6 cellular contexts compared by ENCODE assay signal in the genomic region with DNA sequence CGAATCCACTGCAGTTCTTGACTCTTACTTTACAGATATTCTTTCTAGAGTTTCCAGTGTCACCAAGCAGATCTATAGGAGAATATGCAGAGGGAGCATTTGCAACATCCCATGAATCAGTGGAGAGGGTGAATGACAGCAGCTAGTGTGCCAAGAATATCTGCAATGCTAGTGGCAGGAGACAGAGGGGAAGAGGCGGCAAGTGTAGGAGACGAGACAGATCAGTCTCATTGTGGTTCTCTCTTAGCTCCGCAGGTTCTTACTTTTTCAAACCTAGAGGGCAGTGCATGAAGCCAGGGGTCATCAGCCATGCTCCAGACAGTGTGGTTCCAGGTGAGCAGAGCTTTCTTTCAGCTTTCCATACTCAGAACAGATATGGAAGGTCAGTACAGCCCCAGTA. TPM values are rescaled to one million over a fixed set of nuclear protein-coding genes. Genes with fewer than 3 reads are reported as not detected.
DNase-seq lines count a peak whose midpoint lies in the region; ATAC-seq lines count a peak whose summit lies in the region.

No MANE protein-coding gene starts in this region.

- no peaks in the 10 kb centered on the region for H3K4me1 ChIP-seq in mesendoderm (ENCODE audit: control insufficient read depth, low read depth, low read length)

- no peak overlapping the region for H4K8ac ChIP-seq in mesendoderm (ENCODE audit: low read depth, low read length)

- no CpG with 5 or more reads among the region's 4 CpGs for WGBS in mesendoderm (ENCODE audit: extremely low coverage, insufficient coverage, low lambda C conversion rate)

- no peak overlapping the region for H3K4ac ChIP-seq in mesendoderm (ENCODE audit: low read depth, low read length)

- peak overlapping the region; percentile 86 for H3K4me3 Mint-ChIP-seq in activated T-helper 17 cell treated with anti-CD3 and anti-CD28 coated beads, Interleukin-2, amount 50 U/mL, for 72 hours

- no peaks in the 10 kb centered on the region for H3K36me3 ChIP-seq in mesendoderm (ENCODE audit: control insufficient read depth, insufficient read depth, low read length)

- no peaks in the 10 kb centered on the region for H3K27me3 ChIP-seq in mesendoderm (ENCODE audit: insufficient read depth, low read length, poor library complexity)

- DNase-seq in mesendoderm: no peak
- no peak for DNase-seq in NCI-H510A (lab: John Stamatoyannopoulos, UW)
- DNase-seq in NCI-H226: no peak
- no peak for DNase-seq in amniotic stem cell (lab: John Stamatoyannopoulos, UW)

- H3K36me3 Mint-ChIP-seq in activated T-helper 17 cell treated with anti-CD3 and anti-CD28 coated beads, Interleukin-2, amount 50 U/mL, for 72 hours (ENCODE audit: low read depth): peaks cover 15% of the 10 kb centered on the region

- H3K9ac ChIP-seq in mesendoderm (ENCODE audit: low read length): peak overlapping the region; percentile 80

- ATAC-seq in activated T-helper 17 cell treated with anti-CD3 and anti-CD28 coated beads, Interleukin-2, amount 50 U/mL, for 72 hours (replicated peaks): no peak

- no peak overlapping the region for H2BK5ac ChIP-seq in mesendoderm (ENCODE audit: low read length)

- no peaks in the 10 kb centered on the region for H3K9me3 Mint-ChIP-seq in activated T-helper 17 cell treated with anti-CD3 and anti-CD28 coated beads, Interleukin-2, amount 50 U/mL, for 72 hours

- no peaks in the 10 kb centered on the region for H3K79me2 ChIP-seq in mesendoderm (ENCODE audit: control insufficient read depth, insufficient read depth, low read length)

- H3K27ac ChIP-seq in mesendoderm (ENCODE audit: low read depth, low read length): no peak overlapping the region

- no peak overlapping the region for H2BK120ac ChIP-seq in mesendoderm (ENCODE audit: low read depth, low read length)

- no peak overlapping the region for H2BK15ac ChIP-seq in mesendoderm (replicated peaks; ENCODE audit: low read depth)

- H3K27me3 Mint-ChIP-seq in activated T-helper 17 cell treated with anti-CD3 and anti-CD28 coated beads, Interleukin-2, amount 50 U/mL, for 72 hours: no peaks in the 10 kb centered on the region

- H2AK5ac ChIP-seq in mesendoderm (ENCODE audit: low read length): no peak overlapping the region

- H3K79me1 ChIP-seq in mesendoderm (ENCODE audit: low read length): peaks cover 2% of the 10 kb centered on the region

- no peak overlapping the region for H4K5ac ChIP-seq in mesendoderm (ENCODE audit: low read length)

- H3K27ac Mint-ChIP-seq in activated T-helper 17 cell treated with anti-CD3 and anti-CD28 coated beads, Interleukin-2, amount 50 U/mL, for 72 hours: peak overlapping the region; percentile 94

- no peak overlapping the region for H3K18ac ChIP-seq in mesendoderm (ENCODE audit: low read length)

- H3K4me2 ChIP-seq in mesendoderm (ENCODE audit: low read length): peak overlapping the region; percentile 35

- peaks cover 21% of the 10 kb centered on the region for H3K4me1 Mint-ChIP-seq in activated T-helper 17 cell treated with anti-CD3 and anti-CD28 coated beads, Interleukin-2, amount 50 U/mL, for 72 hours

- peak overlapping the region; percentile 35 for H3K56ac ChIP-seq in mesendoderm (ENCODE audit: low read length)

- H3K4me3 ChIP-seq in GM08714 (ENCODE audit: low read length) (peak overlapping the region; percentile 82), mesendoderm (ENCODE audit: low read length) (no peak overlapping the region)

- H3K23ac ChIP-seq in mesendoderm (ENCODE audit: low read length): no peak overlapping the region

RNA-seq across cellular contexts. Expression of gene ZNF619, which starts 0.7 kb away (rescaled TPM):
- total RNA-seq in activated T-helper 17 cell treated with anti-CD3 and anti-CD28 coated beads, Interleukin-2, amount 50 U/mL, for 72 hours: 1 to 10 TPM; 1.5 to 2.5 TPM
- polyA plus RNA-seq in mesendoderm (2013, experiment 1 of 2): 4.5 TPM
- 4.0 TPM for polyA plus RNA-seq in mesendoderm (2013, experiment 2 of 2)

RNA-seq across cellular contexts. Expression of gene RPL14, which starts 20.5 kb away (rescaled TPM):
- 1,000 to 10,000 TPM; 2,493 to 3,227 TPM for total RNA-seq in activated T-helper 17 cell treated with anti-CD3 and anti-CD28 coated beads, Interleukin-2, amount 50 U/mL, for 72 hours
- polyA plus RNA-seq in mesendoderm (2013, experiment 1 of 2): 1,878 TPM
- 1,871 TPM for polyA plus RNA-seq in mesendoderm (2013, experiment 2 of 2)

RNA-seq across cellular contexts. Expression of gene ZNF620, which starts 28.2 kb away (rescaled TPM):
- 1 to 10 TPM; 2.3 to 3.6 TPM for total RNA-seq in activated T-helper 17 cell treated with anti-CD3 and anti-CD28 coated beads, Interleukin-2, amount 50 U/mL, for 72 hours
- polyA plus RNA-seq in mesendoderm (2013, experiment 1 of 2): 8.6 TPM
- polyA plus RNA-seq in mesendoderm (2013, experiment 2 of 2): 8.9 TPM

RNA-seq across cellular contexts. Expression of gene ZNF621, which starts 47.1 kb away (rescaled TPM):
- total RNA-seq in activated T-helper 17 cell treated with anti-CD3 and anti-CD28 coated beads, Interleukin-2, amount 50 U/mL, for 72 hours: 10 to 100 TPM; 19.1 to 19.9 TPM
- polyA plus RNA-seq in mesendoderm (2013, experiment 1 of 2): 13.5 TPM
- polyA plus RNA-seq in mesendoderm (2013, experiment 2 of 2): 13.7 TPM
